Comparison of ENCODE assay signal across 1 cellular context in the genomic region with DNA sequence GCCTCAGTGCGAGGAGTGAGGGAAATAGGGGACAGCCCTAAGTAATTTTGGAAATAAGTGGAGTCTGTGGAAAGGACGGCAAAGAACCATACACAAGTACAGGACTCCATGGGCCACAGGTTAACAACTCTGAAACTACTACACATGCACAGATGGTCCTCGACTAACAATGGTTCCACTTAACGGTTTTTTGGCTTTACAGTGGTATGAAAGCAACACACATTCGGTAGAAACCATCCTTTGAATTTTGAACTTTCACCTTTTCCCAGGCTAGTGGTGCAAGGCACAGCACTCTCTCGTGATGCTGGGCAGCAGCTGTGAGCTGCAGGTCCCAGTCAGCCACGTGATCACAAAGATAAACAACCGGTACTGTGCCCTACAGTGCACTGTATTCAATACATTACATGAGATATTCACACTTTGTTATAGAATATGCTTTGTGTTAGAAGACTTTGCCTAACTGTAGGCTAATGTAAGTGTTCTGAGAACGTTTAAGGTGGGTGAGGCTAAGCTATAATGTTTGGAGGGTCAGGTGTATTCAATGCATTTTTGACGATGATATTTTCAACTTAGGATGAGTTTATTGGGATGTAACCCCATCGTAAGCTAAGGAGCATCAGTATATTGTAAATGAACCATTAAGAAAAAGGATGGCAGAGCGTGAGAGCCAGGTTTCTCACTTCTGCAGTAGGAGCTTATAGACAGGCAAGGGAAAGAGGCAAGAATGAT.
TF ChIP-seq lines count a peak whose summit lies in the region.

No MANE protein-coding gene starts in this region.

TF ChIP-seq in HepG2, 621 proteins besides CTCF, POLR2A, EP300 and RAD21 (continued from another document and continues in another):
- TF ChIP-seq ZNF280D (CRISPR knock-in tag; IDR thresholded peaks at IDR 0.05) (peak; percentile 90), ARNT2 (CRISPR knock-in tag; IDR thresholded peaks at IDR 0.05; ENCODE audit: low read depth) (no peak), ZNF282 (IDR thresholded peaks at IDR 0.05; ENCODE audit: partially characterized antibody) (no peak), RORA (CRISPR knock-in tag; IDR thresholded peaks at IDR 0.05) (no peak), PAWR (CRISPR knock-in tag; IDR thresholded peaks at IDR 0.05; ENCODE audit: borderline replicate concordance) (no peak), ZZZ3 (CRISPR knock-in tag; IDR thresholded peaks at IDR 0.05; ENCODE audit: borderline replicate concordance) (peak; percentile 52; the same call in 1 of the 2 replicates), ZNF747 (CRISPR knock-in tag; IDR thresholded peaks at IDR 0.05; ENCODE audit: borderline replicate concordance) (no peak; the same call in 1 of the 2 replicates), MXD1 (CRISPR knock-in tag; IDR thresholded peaks at IDR 0.05) (no peak), POLR2AphosphoS5 (IDR thresholded peaks at IDR 0.05; ENCODE audit: low read depth, low read length) (no peak), RARA (CRISPR knock-in tag; IDR thresholded peaks at IDR 0.05) (peak; percentile 94), ZNF816 (CRISPR knock-in tag; IDR thresholded peaks at IDR 0.05; ENCODE audit: borderline replicate concordance) (0 out of 2 replicates have a peak, but pooled peaks have one; percentile 64), PHF21A (CRISPR knock-in tag; IDR thresholded peaks at IDR 0.05) (peak; percentile 96), AFF4 (CRISPR knock-in tag; IDR thresholded peaks at IDR 0.05) (no peak), ZNF7 (CRISPR knock-in tag; IDR thresholded peaks at IDR 0.05) (no peak; the same call in 1 of the 2 replicates), ZNF788 (CRISPR knock-in tag; IDR thresholded peaks at IDR 0.05; ENCODE audit: borderline replicate concordance) (no peak; the same call in 1 of the 2 replicates), KAT2B (IDR thresholded peaks at IDR 0.05; ENCODE audit: borderline replicate concordance, low read depth, low read length) (no peak), ATF1 (CRISPR knock-in tag; IDR thresholded peaks at IDR 0.05) (no peak; the same call in 1 of the 2 replicates), RFXAP (CRISPR knock-in tag; IDR thresholded peaks at IDR 0.05; ENCODE audit: borderline replicate concordance) (0 out of 2 replicates have a peak, but pooled peaks have one; percentile 47), ZNF569 (CRISPR knock-in tag; IDR thresholded peaks at IDR 0.05; ENCODE audit: borderline replicate concordance) (no peak), GPN1 (CRISPR knock-in tag; IDR thresholded peaks at IDR 0.05; ENCODE audit: borderline replicate concordance) (no peak), ZNF775 (CRISPR knock-in tag; IDR thresholded peaks at IDR 0.05; ENCODE audit: borderline replicate concordance) (no peak), ZNF235 (CRISPR knock-in tag; IDR thresholded peaks at IDR 0.05; ENCODE audit: borderline replicate concordance) (no peak), TP53 (CRISPR knock-in tag; conservative IDR thresholded peaks at IDR 0.05) (no peak), YEATS4 (CRISPR knock-in tag; IDR thresholded peaks at IDR 0.05; ENCODE audit: borderline replicate concordance) (peak; percentile 51; the same call in 1 of the 2 replicates), NCOA1 (CRISPR knock-in tag; IDR thresholded peaks at IDR 0.05) (0 out of 2 replicates have a peak, but pooled peaks have one; percentile 72), MAFK (conservative IDR thresholded peaks at IDR 0.05 in 1 of 2, IDR thresholded peaks at IDR 0.05 in 1 of 2; ENCODE audit: low read length in 2 of 2) (no peak), CREB3 (CRISPR knock-in tag; IDR thresholded peaks at IDR 0.05) (no peak), ZNF501 (CRISPR knock-in tag; IDR thresholded peaks at IDR 0.05) (peak; percentile 74), ZFP41 (CRISPR knock-in tag; IDR thresholded peaks at IDR 0.05; ENCODE audit: borderline replicate concordance) (peak; percentile 38; the same call in 1 of the 2 replicates), NFE2L2 (IDR thresholded peaks at IDR 0.05; ENCODE audit: low read length) (no peak), ZNF326 (CRISPR knock-in tag; IDR thresholded peaks at IDR 0.05; ENCODE audit: borderline replicate concordance) (no peak), MXI1 (IDR thresholded peaks at IDR 0.05; ENCODE audit: borderline replicate concordance, low read depth, low read length) (peak; percentile 71; the same call in 1 of the 3 replicates), ZNF143 (CRISPR knock-in tag; IDR thresholded peaks at IDR 0.05) (no peak), SATB2 (CRISPR knock-in tag; IDR thresholded peaks at IDR 0.05) (no peak), ZNF331 (CRISPR knock-in tag; IDR thresholded peaks at IDR 0.05) (peak; percentile 96), FOXC1 (CRISPR knock-in tag; IDR thresholded peaks at IDR 0.05; ENCODE audit: borderline replicate concordance) (peak; percentile 94)
- TF ChIP-seq, protein P1, sequence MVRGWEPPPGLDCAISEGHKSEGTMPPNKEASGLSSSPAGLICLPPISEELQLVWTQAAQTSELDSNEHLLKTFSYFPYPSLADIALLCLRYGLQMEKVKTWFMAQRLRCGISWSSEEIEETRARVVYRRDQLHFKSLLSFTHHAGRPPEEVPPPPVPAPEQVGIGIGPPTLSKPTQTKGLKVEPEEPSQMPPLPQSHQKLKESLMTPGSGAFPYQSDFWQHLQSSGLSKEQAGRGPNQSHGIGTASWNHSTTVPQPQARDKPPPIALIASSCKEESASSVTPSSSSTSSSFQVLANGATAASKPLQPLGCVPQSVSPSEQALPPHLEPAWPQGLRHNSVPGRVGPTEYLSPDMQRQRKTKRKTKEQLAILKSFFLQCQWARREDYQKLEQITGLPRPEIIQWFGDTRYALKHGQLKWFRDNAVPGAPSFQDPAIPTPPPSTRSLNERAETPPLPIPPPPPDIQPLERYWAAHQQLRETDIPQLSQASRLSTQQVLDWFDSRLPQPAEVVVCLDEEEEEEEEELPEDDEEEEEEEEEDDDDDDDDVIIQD (CRISPR knock-in tag; IDR thresholded peaks at IDR 0.05; ENCODE audit: low read depth): peak; percentile 95
- TF ChIP-seq, protein P2, sequence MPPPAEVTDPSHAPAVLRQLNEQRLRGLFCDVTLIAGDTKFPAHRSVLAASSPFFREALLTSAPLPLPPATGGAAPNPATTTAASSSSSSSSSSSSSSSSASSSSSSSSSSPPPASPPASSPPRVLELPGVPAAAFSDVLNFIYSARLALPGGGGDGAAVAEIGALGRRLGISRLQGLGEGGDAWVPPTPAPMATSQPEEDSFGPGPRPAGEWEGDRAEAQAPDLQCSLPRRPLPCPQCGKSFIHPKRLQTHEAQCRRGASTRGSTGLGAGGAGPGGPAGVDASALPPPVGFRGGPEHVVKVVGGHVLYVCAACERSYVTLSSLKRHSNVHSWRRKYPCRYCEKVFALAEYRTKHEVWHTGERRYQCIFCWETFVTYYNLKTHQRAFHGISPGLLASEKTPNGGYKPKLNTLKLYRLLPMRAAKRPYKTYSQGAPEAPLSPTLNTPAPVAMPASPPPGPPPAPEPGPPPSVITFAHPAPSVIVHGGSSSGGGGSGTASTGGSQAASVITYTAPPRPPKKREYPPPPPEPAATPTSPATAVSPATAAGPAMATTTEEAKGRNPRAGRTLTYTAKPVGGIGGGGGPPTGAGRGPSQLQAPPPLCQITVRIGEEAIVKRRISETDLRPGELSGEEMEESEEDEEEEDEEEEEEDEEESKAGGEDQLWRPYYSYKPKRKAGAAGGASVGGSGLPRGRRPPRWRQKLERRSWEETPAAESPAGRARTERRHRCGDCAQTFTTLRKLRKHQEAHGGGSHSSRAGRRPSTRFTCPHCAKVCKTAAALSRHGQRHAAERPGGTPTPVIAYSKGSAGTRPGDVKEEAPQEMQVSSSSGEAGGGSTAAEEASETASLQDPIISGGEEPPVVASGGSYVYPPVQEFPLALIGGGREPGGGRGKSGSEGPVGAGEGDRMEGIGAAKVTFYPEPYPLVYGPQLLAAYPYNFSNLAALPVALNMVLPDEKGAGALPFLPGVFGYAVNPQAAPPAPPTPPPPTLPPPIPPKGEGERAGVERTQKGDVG (CRISPR knock-in tag; IDR thresholded peaks at IDR 0.05; ENCODE audit: borderline replicate concordance): peak; percentile 82; the same call in 1 of the 2 replicates
- TF ChIP-seq, protein P3, sequence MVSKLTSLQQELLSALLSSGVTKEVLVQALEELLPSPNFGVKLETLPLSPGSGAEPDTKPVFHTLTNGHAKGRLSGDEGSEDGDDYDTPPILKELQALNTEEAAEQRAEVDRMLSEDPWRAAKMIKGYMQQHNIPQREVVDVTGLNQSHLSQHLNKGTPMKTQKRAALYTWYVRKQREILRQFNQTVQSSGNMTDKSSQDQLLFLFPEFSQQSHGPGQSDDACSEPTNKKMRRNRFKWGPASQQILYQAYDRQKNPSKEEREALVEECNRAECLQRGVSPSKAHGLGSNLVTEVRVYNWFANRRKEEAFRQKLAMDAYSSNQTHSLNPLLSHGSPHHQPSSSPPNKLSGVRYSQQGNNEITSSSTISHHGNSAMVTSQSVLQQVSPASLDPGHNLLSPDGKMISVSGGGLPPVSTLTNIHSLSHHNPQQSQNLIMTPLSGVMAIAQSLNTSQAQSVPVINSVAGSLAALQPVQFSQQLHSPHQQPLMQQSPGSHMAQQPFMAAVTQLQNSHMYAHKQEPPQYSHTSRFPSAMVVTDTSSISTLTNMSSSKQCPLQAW (CRISPR knock-in tag; IDR thresholded peaks at IDR 0.05): peak; percentile 80
